Comparison of ENCODE assay signal across 8 cellular contexts in the genomic region with DNA sequence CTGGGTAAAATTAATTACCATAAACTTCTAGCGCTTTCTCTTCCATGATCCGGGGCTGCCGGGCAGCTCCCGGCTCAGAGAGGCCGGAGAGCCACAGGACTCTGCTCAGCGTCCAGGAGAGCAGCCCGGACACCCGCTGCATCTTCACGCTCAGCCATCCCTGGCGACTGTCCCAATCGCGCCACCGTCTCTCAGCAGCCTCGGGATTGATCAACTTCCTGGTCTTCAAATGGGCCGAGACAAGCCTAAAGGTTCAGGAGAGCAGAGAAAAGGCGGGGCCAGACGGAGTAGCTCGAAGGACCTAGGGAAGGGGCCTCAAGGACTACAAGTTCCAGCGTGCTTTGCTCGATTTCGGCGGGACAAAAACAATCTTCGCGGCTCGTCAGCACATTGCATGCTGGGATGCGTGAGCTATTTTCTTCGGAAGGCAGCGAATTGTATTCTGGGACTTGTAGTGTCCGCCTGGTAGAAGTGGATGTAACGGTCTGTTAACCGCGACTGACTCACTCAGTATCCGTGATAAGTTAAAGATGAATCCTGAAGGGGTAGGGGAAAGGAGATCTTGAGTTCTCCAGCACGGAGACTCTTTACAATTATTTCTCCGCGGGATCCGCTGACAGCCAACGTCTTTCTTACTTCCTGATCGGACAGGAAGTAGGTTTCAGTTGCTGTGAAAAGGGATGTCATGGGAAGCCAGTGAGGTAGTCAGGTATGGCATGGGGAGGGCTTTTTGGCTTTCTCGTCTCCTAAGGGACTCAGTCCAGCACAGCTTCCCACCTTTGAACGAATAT. TPM values are rescaled to one million over a fixed set of nuclear protein-coding genes. Genes with fewer than 3 reads are reported as not detected.
DNase-seq lines count a peak whose midpoint lies in the region; ATAC-seq and TF ChIP-seq lines count a peak whose summit lies in the region.

A gene with protein sequence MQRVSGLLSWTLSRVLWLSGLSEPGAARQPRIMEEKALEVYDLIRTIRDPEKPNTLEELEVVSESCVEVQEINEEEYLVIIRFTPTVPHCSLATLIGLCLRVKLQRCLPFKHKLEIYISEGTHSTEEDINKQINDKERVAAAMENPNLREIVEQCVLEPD (minus strand): TSS at position 212 of the 791 bp plus-strand sequence. CDS start 70 bp downstream, at position 142.

- H3K27me3 Mint-ChIP-seq in WTC11 (ENCODE audit: low read depth) = no peaks in the 10 kb centered on the region
- H3K27me3 Mint-ChIP-seq in immature natural killer cell (ENCODE audit: low read depth in 3 of 3) = peaks cover 10 to 19% (median 11%) of the 10 kb centered on the region in 3 donors

- DNase-seq in AG08395 (ENCODE audit: low spot score) (peak; percentile 94), NCI-H226 (peak; percentile 100), WTC11 (ENCODE audit: low spot score) (peak; percentile 95), immature natural killer cell (peak; percentile 84 to 86 (median 85)), smooth muscle cell of the brain vasculature (ENCODE audit: low read depth, low spot score) (peak; percentile 96)
- DNase-seq in central memory CD4-positive, alpha-beta T cell = peak; percentile 90

- H3K36me3 Mint-ChIP-seq in WTC11 (peaks cover 10% of the 10 kb centered on the region), immature natural killer cell (peaks cover 0 to 4% (median 0%) of the 10 kb centered on the region in 3 donors)

- POLR2A ChIA-PET in WTC11 (lab: Charles Lee) = interaction anchor here (0.5 to 1.1 kb wide), 4 partner anchors 18 to 823 kb away, joined by 3 read pairs; no protein-coding TSS in a partner anchor

- peak; percentile 68 for ATAC-seq in GM18909 (IDR thresholded peaks at IDR 0.05; ENCODE audit: poor library complexity, unreplicated experiment)
- ATAC-seq in HG03175 (IDR thresholded peaks at IDR 0.05; ENCODE audit: unreplicated experiment) = peak; percentile 65
- ATAC-seq in WTC11 = peak; percentile 86

- TF ChIP-seq CTCF in WTC11 (IDR thresholded peaks at IDR 0.05) = no peak

- peak within 1 kb of the TSS; percentile 99 for H3K27ac Mint-ChIP-seq in WTC11
- H3K27ac Mint-ChIP-seq in immature natural killer cell = peak within 1 kb of the TSS; percentile 95 to 99 (median 98)

- H3K4me1 Mint-ChIP-seq in WTC11 (peaks cover 40% of the 10 kb centered on the region), immature natural killer cell (peaks cover 68 to 77% of the 10 kb centered on the region in 2 donors)

- CTCF ChIA-PET in WTC11 (lab: Charles Lee) = interaction anchor here (0.6 to 2.7 kb wide), 13 partner anchors 13 to 494 kb away, joined by 3 to 19 read pairs (median 5); a partner anchor contains a TSS

- peak within 1 kb of the TSS; percentile 99 for H3K4me3 Mint-ChIP-seq in WTC11
- H3K4me3 Mint-ChIP-seq in immature natural killer cell = peak within 1 kb of the TSS; percentile 93 to 100 (median 99)

- H3K9me3 Mint-ChIP-seq in WTC11 (no peaks in the 10 kb centered on the region), immature natural killer cell (no peaks in the 10 kb centered on the region)

TF ChIP-seq in WTC11, 78 proteins besides CTCF, POLR2A, EP300 and RAD21:
- TF ChIP-seq NR3C1 (CRISPR knock-in tag; conservative IDR thresholded peaks at IDR 0.05; ENCODE audit: low read depth) (no peak), RELA (CRISPR knock-in tag; IDR thresholded peaks at IDR 0.05; ENCODE audit: borderline replicate concordance) (no peak), SP1 (CRISPR knock-in tag; conservative IDR thresholded peaks at IDR 0.05) (0 out of 2 replicates have a peak, but pooled peaks have one; percentile 31), SMAD3 (CRISPR knock-in tag; IDR thresholded peaks at IDR 0.05; ENCODE audit: borderline replicate concordance) (0 out of 2 replicates have a peak, but pooled peaks have one; percentile 3), FOXK1 (CRISPR knock-in tag; IDR thresholded peaks at IDR 0.05) (peak; percentile 90; the same call in 1 of the 2 replicates), KAT7 (CRISPR knock-in tag; IDR thresholded peaks at IDR 0.05; ENCODE audit: borderline replicate concordance) (no peak), OVOL2 (CRISPR knock-in tag; IDR thresholded peaks at IDR 0.05; ENCODE audit: borderline replicate concordance) (no peak), ZNF121 (CRISPR knock-in tag; IDR thresholded peaks at IDR 0.05) (no peak), SOX15 (CRISPR knock-in tag; IDR thresholded peaks at IDR 0.05) (no peak), RORB (CRISPR knock-in tag; IDR thresholded peaks at IDR 0.05) (no peak), ZNF416 (CRISPR knock-in tag; IDR thresholded peaks at IDR 0.05) (no peak), JUN (CRISPR knock-in tag; IDR thresholded peaks at IDR 0.05) (no peak), FOXP1 (CRISPR knock-in tag; IDR thresholded peaks at IDR 0.05; ENCODE audit: borderline replicate concordance) (no peak; the same call in 1 of the 2 replicates), ZNF671 (CRISPR knock-in tag; IDR thresholded peaks at IDR 0.05) (no peak), ETV6 (CRISPR knock-in tag; IDR thresholded peaks at IDR 0.05) (0 out of 2 replicates have a peak, but pooled peaks have one; percentile 24), ZNF232 (CRISPR knock-in tag; IDR thresholded peaks at IDR 0.05) (no peak; the same call in 1 of the 2 replicates)
- TF ChIP-seq, protein P1, sequence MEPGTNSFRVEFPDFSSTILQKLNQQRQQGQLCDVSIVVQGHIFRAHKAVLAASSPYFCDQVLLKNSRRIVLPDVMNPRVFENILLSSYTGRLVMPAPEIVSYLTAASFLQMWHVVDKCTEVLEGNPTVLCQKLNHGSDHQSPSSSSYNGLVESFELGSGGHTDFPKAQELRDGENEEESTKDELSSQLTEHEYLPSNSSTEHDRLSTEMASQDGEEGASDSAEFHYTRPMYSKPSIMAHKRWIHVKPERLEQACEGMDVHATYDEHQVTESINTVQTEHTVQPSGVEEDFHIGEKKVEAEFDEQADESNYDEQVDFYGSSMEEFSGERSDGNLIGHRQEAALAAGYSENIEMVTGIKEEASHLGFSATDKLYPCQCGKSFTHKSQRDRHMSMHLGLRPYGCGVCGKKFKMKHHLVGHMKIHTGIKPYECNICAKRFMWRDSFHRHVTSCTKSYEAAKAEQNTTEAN (CRISPR knock-in tag; IDR thresholded peaks at IDR 0.05) = no peak
- TF ChIP-seq, protein P2, sequence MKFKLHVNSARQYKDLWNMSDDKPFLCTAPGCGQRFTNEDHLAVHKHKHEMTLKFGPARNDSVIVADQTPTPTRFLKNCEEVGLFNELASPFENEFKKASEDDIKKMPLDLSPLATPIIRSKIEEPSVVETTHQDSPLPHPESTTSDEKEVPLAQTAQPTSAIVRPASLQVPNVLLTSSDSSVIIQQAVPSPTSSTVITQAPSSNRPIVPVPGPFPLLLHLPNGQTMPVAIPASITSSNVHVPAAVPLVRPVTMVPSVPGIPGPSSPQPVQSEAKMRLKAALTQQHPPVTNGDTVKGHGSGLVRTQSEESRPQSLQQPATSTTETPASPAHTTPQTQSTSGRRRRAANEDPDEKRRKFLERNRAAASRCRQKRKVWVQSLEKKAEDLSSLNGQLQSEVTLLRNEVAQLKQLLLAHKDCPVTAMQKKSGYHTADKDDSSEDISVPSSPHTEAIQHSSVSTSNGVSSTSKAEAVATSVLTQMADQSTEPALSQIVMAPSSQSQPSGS (CRISPR knock-in tag; IDR thresholded peaks at IDR 0.05; ENCODE audit: borderline replicate concordance, low read depth) = no peak
TF ChIP-seq in WTC11: peak in this region for 4.

RNA-seq across cellular contexts. Expression of the gene that starts here (rescaled TPM):
- 67.6 to 73.6 TPM (median 72.3 TPM) in 3 replicates for total RNA-seq in WTC11 (2021)
- 100 to 1,000 TPM in 2 of 3 donors, 10 to 100 TPM in 1; 67.1 to 168 (median 102) TPM for polyA plus RNA-seq in immature natural killer cell

Comparison
In these comparisons a context has a peak if more than half of its experiments do, and no peak if none do; other contexts are left out.
1. Peak in every context shown above with its lines: DNase-seq and ATAC-seq.